ENCODE assay signal across 21 cellular contexts in the genomic region with DNA sequence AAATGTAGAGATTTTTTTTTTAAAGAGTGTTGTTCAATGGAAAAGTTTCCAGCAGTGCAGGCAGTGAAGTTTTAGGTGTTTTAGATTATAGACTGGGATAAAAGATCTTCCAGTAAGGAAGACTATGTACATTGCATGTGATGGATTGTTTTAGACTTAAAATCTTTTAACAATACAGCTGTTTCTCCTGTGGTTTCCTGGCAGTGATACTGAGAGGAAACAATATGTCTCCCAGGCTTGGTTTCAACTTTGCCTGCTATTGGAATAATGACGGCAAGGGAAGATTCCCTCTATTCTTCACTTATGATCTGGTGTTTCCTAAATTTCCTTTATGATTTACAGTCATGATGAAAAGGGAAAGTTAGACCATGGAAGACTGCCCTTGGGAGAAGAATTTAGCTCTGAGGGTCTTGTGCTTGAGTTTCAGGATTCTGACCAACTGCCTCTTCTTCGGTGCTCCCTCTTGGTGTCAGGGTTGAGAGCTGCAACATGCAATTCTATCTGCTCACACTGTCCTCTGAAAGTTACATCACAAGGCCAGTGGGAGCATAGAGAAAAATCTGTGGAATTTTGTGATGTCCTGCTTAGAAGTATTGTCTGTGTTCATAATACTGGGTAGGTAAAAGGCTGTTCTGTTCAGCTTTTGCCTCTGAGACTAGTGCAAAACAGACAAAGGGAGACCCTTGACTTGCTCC.
A peak's percentile ranks its signal among the peaks of the same experiment; 100 is the strongest.
DNase-seq lines count a peak whose midpoint lies in the region; TF ChIP-seq lines count a peak whose summit lies in the region.
"Had no signal": no experiment of that assay in that cellular context is flagged by ENCODE, and none has a peak within 500 bp of the region (broad histone marks: within the 10 kb centered on the region; RNA-seq: fewer than 3 reads in every experiment).

No MANE protein-coding gene starts in this region.

- intact Hi-C loops in activated T-helper 1 cell treated with anti-CD3 and anti-CD28 coated beads, Interleukin-12 subunit alpha, Interleukin-12 subunit beta, Interleukin-2, Interleukin-4 antibody, amounts not matched to agents 30 ng/mL and 10 ng/mL and 1 ng/mL, durations not matched to agents 14 hours and 24 hours and 36 hours (cut with micrococcal nuclease) = no loop called here

- H3K36me3 ChIP-seq in neural progenitor cell = no peaks in the 10 kb centered on the region
- H3K36me3 ChIP-seq: ascending aorta, ovary, right atrium auricular region, thoracic aorta had no signal

- TF ChIP-seq CTCF in endothelial cell (IDR thresholded peaks at IDR 0.05; ENCODE audit: unreplicated experiment) (no peak), neural progenitor cell (IDR thresholded peaks at IDR 0.05) (no peak)

- H3K4me2 ChIP-seq in neural progenitor cell = no peak overlapping the region
- H3K4me2 ChIP-seq: KMS-11 had no signal

- H3K27ac ChIP-seq in neural progenitor cell = no peak overlapping the region
- H3K27ac ChIP-seq: ascending aorta, KMS-11, ovary, right atrium auricular region, thoracic aorta had no signal

- no peaks in the 10 kb centered on the region for H3K36me3 Mint-ChIP-seq in endothelial cell (ENCODE audit: low read depth, unreplicated experiment)
- no peaks in the 10 kb centered on the region for H3K36me3 Mint-ChIP-seq in neural progenitor cell
- no peaks in the 10 kb centered on the region for H3K36me3 Mint-ChIP-seq in activated T-helper 1 cell treated with anti-CD3 and anti-CD28 coated beads, Interleukin-12 subunit alpha, Interleukin-12 subunit beta, Interleukin-2, Interleukin-4 antibody, amounts not matched to agents 30 ng/mL and 10 ng/mL and 1 ng/mL, durations not matched to agents 14 hours and 24 hours and 36 hours (ENCODE audit: low read depth)
- H3K36me3 Mint-ChIP-seq: activated naive CD4-positive, alpha-beta T cell treated with anti-CD3 and anti-CD28 coated beads, Interleukin-2, amount 50 U/mL, for 72 hours; immature natural killer cell; naive thymus-derived CD8-positive, alpha-beta T cell had no signal

- H2AFZ ChIP-seq in neural progenitor cell (replicated peaks) = no peak overlapping the region

- no peaks in the 10 kb centered on the region for H3K9me3 ChIP-seq in neural progenitor cell (ENCODE audit: low read depth)
- H3K9me3 ChIP-seq: ascending aorta, ovary, right atrium auricular region, thoracic aorta had no signal

- H3K9ac ChIP-seq in neural progenitor cell = no peak overlapping the region
- H3K9ac ChIP-seq: KMS-11 had no signal

- H3K9me3 Mint-ChIP-seq in endothelial cell (ENCODE audit: unreplicated experiment) = no peaks in the 10 kb centered on the region
- no peaks in the 10 kb centered on the region for H3K9me3 Mint-ChIP-seq in neural progenitor cell
- no peaks in the 10 kb centered on the region for H3K9me3 Mint-ChIP-seq in activated T-helper 1 cell treated with anti-CD3 and anti-CD28 coated beads, Interleukin-12 subunit alpha, Interleukin-12 subunit beta, Interleukin-2, Interleukin-4 antibody, amounts not matched to agents 30 ng/mL and 10 ng/mL and 1 ng/mL, durations not matched to agents 14 hours and 24 hours and 36 hours
- H3K9me3 Mint-ChIP-seq: activated B cell treated with CpG ODN at 0.5 μM for 24 hours; activated naive CD4-positive, alpha-beta T cell treated with anti-CD3 and anti-CD28 coated beads, Interleukin-2, amount 50 U/mL, for 72 hours; immature natural killer cell; naive thymus-derived CD8-positive, alpha-beta T cell had no signal

- H3K27me3 Mint-ChIP-seq in endothelial cell (ENCODE audit: unreplicated experiment) = no peaks in the 10 kb centered on the region
- H3K27me3 Mint-ChIP-seq in neural progenitor cell (ENCODE audit: insufficient read depth, low read depth) = no peaks in the 10 kb centered on the region
- H3K27me3 Mint-ChIP-seq in activated T-helper 1 cell treated with anti-CD3 and anti-CD28 coated beads, Interleukin-12 subunit alpha, Interleukin-12 subunit beta, Interleukin-2, Interleukin-4 antibody, amounts not matched to agents 30 ng/mL and 10 ng/mL and 1 ng/mL, durations not matched to agents 14 hours and 24 hours and 36 hours (ENCODE audit: insufficient read depth) = peaks cover 9% of the 10 kb centered on the region
- H3K27me3 Mint-ChIP-seq: activated B cell treated with CpG ODN at 0.5 μM for 24 hours; naive thymus-derived CD8-positive, alpha-beta T cell had no signal

- H3K4me3 ChIP-seq in neural progenitor cell = no peak overlapping the region
- H3K4me3 ChIP-seq: ascending aorta, ovary, right atrium auricular region, thoracic aorta had no signal

- H3F3A ChIP-seq in neural progenitor cell (ENCODE audit: low read depth) = no peaks in the 10 kb centered on the region

- DNase-seq in EL (peak; percentile 38), OCI-M1 (lab: John Stamatoyannopoulos, UW) (peak; percentile 31), endothelial cell (ENCODE audit: low spot score) (no peak), neural progenitor cell (ENCODE audit: low spot score) (no peak), pons (ENCODE audit: low spot score) (no peak), foreskin melanocyte (no peak), SHP77 (lab: John Stamatoyannopoulos, UW) (no peak)
- no peak for DNase-seq in activated T-helper 1 cell treated with anti-CD3 and anti-CD28 coated beads, Interleukin-12 subunit alpha, Interleukin-12 subunit beta, Interleukin-2, Interleukin-4 antibody, amounts not matched to agents 30 ng/mL and 10 ng/mL and 1 ng/mL, durations not matched to agents 14 hours and 24 hours and 36 hours (ENCODE audit: low spot score)
- DNase-seq: activated B cell treated with CpG ODN at 0.5 μM for 24 hours; immature natural killer cell; naive thymus-derived CD8-positive, alpha-beta T cell; NCI-H1694 treated with DMSO at 0.1 percent for 48 hours; NCI-H69; ovary; stimulated activated naive CD8-positive, alpha-beta T cell treated with anti-CD3 and anti-CD28 coated beads, Interleukin-15, Interleukin-2, amounts not matched to agents 100 U/mL and 50 U/mL, for 24 hours; T1000 had no signal

- peaks cover 8% of the 10 kb centered on the region for H3K4me1 Mint-ChIP-seq in endothelial cell (ENCODE audit: unreplicated experiment)
- H3K4me1 Mint-ChIP-seq in neural progenitor cell = peaks cover 19% of the 10 kb centered on the region
- peaks cover 11% of the 10 kb centered on the region for H3K4me1 Mint-ChIP-seq in activated T-helper 1 cell treated with anti-CD3 and anti-CD28 coated beads, Interleukin-12 subunit alpha, Interleukin-12 subunit beta, Interleukin-2, Interleukin-4 antibody, amounts not matched to agents 30 ng/mL and 10 ng/mL and 1 ng/mL, durations not matched to agents 14 hours and 24 hours and 36 hours (ENCODE audit: low read depth)
- H3K4me1 Mint-ChIP-seq: activated B cell treated with CpG ODN at 0.5 μM for 24 hours, immature natural killer cell had no signal

- peak overlapping the region; percentile 38 for H3K27ac Mint-ChIP-seq in endothelial cell (ENCODE audit: unreplicated experiment)
- peak overlapping the region; percentile 80 for H3K27ac Mint-ChIP-seq in neural progenitor cell
- H3K27ac Mint-ChIP-seq in activated T-helper 1 cell treated with anti-CD3 and anti-CD28 coated beads, Interleukin-12 subunit alpha, Interleukin-12 subunit beta, Interleukin-2, Interleukin-4 antibody, amounts not matched to agents 30 ng/mL and 10 ng/mL and 1 ng/mL, durations not matched to agents 14 hours and 24 hours and 36 hours = no peak overlapping the region
- H3K27ac Mint-ChIP-seq: activated B cell treated with CpG ODN at 0.5 μM for 24 hours; activated naive CD4-positive, alpha-beta T cell treated with anti-CD3 and anti-CD28 coated beads, Interleukin-2, amount 50 U/mL, for 72 hours; immature natural killer cell; naive thymus-derived CD8-positive, alpha-beta T cell had no signal

- H4K20me1 ChIP-seq in neural progenitor cell (ENCODE audit: low read depth) = no peaks in the 10 kb centered on the region

- no peaks in the 10 kb centered on the region for H3K79me2 ChIP-seq in neural progenitor cell (ENCODE audit: low read depth)

- no peaks in the 10 kb centered on the region for H3K4me1 ChIP-seq in neural progenitor cell
- H3K4me1 ChIP-seq: ascending aorta, right atrium auricular region had no signal

- H3K27me3 ChIP-seq in neural progenitor cell = no peaks in the 10 kb centered on the region
- H3K27me3 ChIP-seq: ascending aorta, ovary, right atrium auricular region had no signal

- H3K4me3 Mint-ChIP-seq in endothelial cell (ENCODE audit: unreplicated experiment) (no peak overlapping the region), neural progenitor cell (no peak overlapping the region)
- H3K4me3 Mint-ChIP-seq in activated T-helper 1 cell treated with anti-CD3 and anti-CD28 coated beads, Interleukin-12 subunit alpha, Interleukin-12 subunit beta, Interleukin-2, Interleukin-4 antibody, amounts not matched to agents 30 ng/mL and 10 ng/mL and 1 ng/mL, durations not matched to agents 14 hours and 24 hours and 36 hours = no peak overlapping the region
- H3K4me3 Mint-ChIP-seq: activated B cell treated with CpG ODN at 0.5 μM for 24 hours; immature natural killer cell; naive thymus-derived CD8-positive, alpha-beta T cell had no signal

Comparison
In these comparisons a context has a peak if more than half of its experiments do, and no peak if none do; other contexts are left out.
1. DNase-seq: peak in EL (single experiment) and OCI-M1 (single experiment); none in endothelial cell (single experiment), neural progenitor cell (single experiment), activated T-helper 1 cell treated with anti-CD3 and anti-CD28 coated beads, Interleukin-12 subunit alpha, Interleukin-12 subunit beta, Interleukin-2, Interleukin-4 antibody, amounts not matched to agents 30 ng/mL and 10 ng/mL and 1 ng/mL, durations not matched to agents 14 hours and 24 hours and 36 hours (single experiment), pons (single experiment), foreskin melanocyte (single experiment) and SHP77 (0 of 2).